8 cellular contexts compared by ENCODE assay signal in genomic region chr17:68511254-68511670, GRCh38. TPM values are rescaled to one million over a fixed set of nuclear protein-coding genes. Genes with fewer than 3 reads are reported as not detected.
DNase-seq lines count a peak whose midpoint lies in the region; ATAC-seq and TF ChIP-seq lines count a peak whose summit lies in the region.

No MANE protein-coding gene starts in this region.

- peak; percentile 23 to 34 for TF ChIP-seq RAD21 in liver (IDR thresholded peaks at IDR 0.05)

- DNase-seq in AG04449 (ENCODE audit: low read depth, low spot score) (no peak), HFFc6 (no peak), tibial artery (no peak), NOMO-1 treated with dmso at 0.1 percent for 144 hours (lab: John Stamatoyannopoulos, UW; ENCODE audit: unreplicated experiment) (no peak), NCI-H526 (lab: John Stamatoyannopoulos, UW) (no peak)

- H3K27me3 Mint-ChIP-seq in HFFc6 (ENCODE audit: insufficient read depth), result peaks cover 3% of the 10 kb centered on the region; the same call in 1 of the 2 replicates

- ATAC-seq in GM21526 (IDR thresholded peaks at IDR 0.05; ENCODE audit: low FRiP score, unreplicated experiment), result no peak

- POLR2A ChIA-PET in AG04449 (lab: Yijun Ruan, JAX), result no interaction called here

- H3K36me3 Mint-ChIP-seq in HFFc6 (ENCODE audit: low read depth), result peaks cover 22% of the 10 kb centered on the region

- 16% methylated on average over 10 of the region's 10 CpGs for WGBS in liver

- H3K36me3 ChIP-seq in liver (ENCODE audit: control insufficient read depth in 4 of 4, insufficient read depth in 3 of 4, low read depth in 1 of 4, low read length in 3 of 4), result peaks cover 0 to 10% (median 1%) of the 10 kb centered on the region in 4 donors
- H3K36me3 ChIP-seq in tibial artery, result peaks cover 0 to 6% (median 4%) of the 10 kb centered on the region in 3 donors

- peak overlapping the region; percentile 87 for H3K4me3 ChIP-seq in AG04449 (ENCODE audit: low read depth, low read length)
- peak overlapping the region; percentile 61 to 95 (median 92) for H3K4me3 ChIP-seq in liver (ENCODE audit: low read depth in 1 of 3, low read length in 3 of 3)
- peak overlapping the region; percentile 77 to 81 for H3K4me3 ChIP-seq in tibial artery

- peak overlapping the region in 1 of 2 donors; percentile 74 for H3K9ac ChIP-seq in liver (ENCODE audit: low read depth in 1 of 2, low read length in 2 of 2)

- no peaks in the 10 kb centered on the region for H3K9me3 Mint-ChIP-seq in HFFc6

- intact Hi-C loops in tibial artery (cut with DNase I; ENCODE audit: low total_unique reads), result loop anchor here (5.0 kb wide), 1 partner anchor 54 kb away; the partner anchor contains the start of gene WIPI1

- H3K27ac Mint-ChIP-seq in HFFc6, result peak overlapping the region; percentile 94

- no peaks in the 10 kb centered on the region for H3K9me3 ChIP-seq in liver (ENCODE audit: control insufficient read depth in 4 of 4, low read length in 3 of 4)
- no peaks in the 10 kb centered on the region for H3K9me3 ChIP-seq in tibial artery

- H3K4me3 Mint-ChIP-seq in HFFc6, result peak overlapping the region; percentile 95

- peaks cover 1 to 32% (median 15%) of the 10 kb centered on the region in 4 donors for H3K4me1 ChIP-seq in liver (ENCODE audit: control insufficient read depth in 4 of 4, insufficient read depth in 4 of 4, low read length in 3 of 4)
- peaks cover 0 to 33% (median 20%) of the 10 kb centered on the region in 4 donors for H3K4me1 ChIP-seq in tibial artery

- H3K27ac ChIP-seq in angular gyrus (ENCODE audit: low read depth, low read length) (peak overlapping the region; percentile 99), liver (ENCODE audit: low read depth in 1 of 2, low read length in 2 of 2) (peak overlapping the region; percentile 85 to 100), tibial artery (peak overlapping the region; percentile 94 to 97)

- CTCF ChIA-PET in AG04449 (lab: Yijun Ruan, JAX), result interaction anchor here (0.9 to 1.0 kb wide), 2 partner anchors 9 to 14 kb away, joined by 3 read pairs; no protein-coding TSS in a partner anchor

- H3K27me3 ChIP-seq in liver (ENCODE audit: control insufficient read depth in 4 of 4, insufficient read depth in 4 of 4, low read length in 3 of 4) (no peaks in the 10 kb centered on the region), tibial artery (no peaks in the 10 kb centered on the region)

- H3K4me1 Mint-ChIP-seq in HFFc6 (ENCODE audit: low read depth), result peaks cover 44% of the 10 kb centered on the region

- peak; percentile 4 for TF ChIP-seq CTCF in AG04449 (IDR thresholded peaks at IDR 0.05; ENCODE audit: insufficient read depth, low read length, missing control alignments)
- TF ChIP-seq CTCF in HFFc6 (IDR thresholded peaks at IDR 0.05), result peak; percentile 35; the same call in 1 of the 2 replicates
- TF ChIP-seq CTCF in liver (IDR thresholded peaks at IDR 0.05; ENCODE audit: low read depth, low read length, missing input control), result no peak
- TF ChIP-seq CTCF in tibial artery (IDR thresholded peaks at IDR 0.05), result no peak

TF ChIP-seq in liver, 16 proteins besides CTCF, POLR2A, EP300 and RAD21:
- TF ChIP-seq ZBTB33 (IDR thresholded peaks at IDR 0.05) (no peak), EGR1 (IDR thresholded peaks at IDR 0.05; ENCODE audit: low read depth in 2 of 2) (no peak), MAX (IDR thresholded peaks at IDR 0.05) (no peak), ATF3 (IDR thresholded peaks at IDR 0.05) (no peak), HNF4G (IDR thresholded peaks at IDR 0.05) (peak; percentile 62), NR2F2 (IDR thresholded peaks at IDR 0.05) (no peak), FOXA1 (IDR thresholded peaks at IDR 0.05) (no peak), GABPA (IDR thresholded peaks at IDR 0.05 in 1 of 2, conservative IDR thresholded peaks at IDR 0.05 in 1 of 2) (no peak), FOXA2 (IDR thresholded peaks at IDR 0.05) (no peak), HNF4A (conservative IDR thresholded peaks at IDR 0.05) (peak; percentile 55 to 87), YY1 (IDR thresholded peaks at IDR 0.05) (peak; percentile 42), REST (IDR thresholded peaks at IDR 0.05) (peak; percentile 12), JUND (IDR thresholded peaks at IDR 0.05) (no peak), RXRA (IDR thresholded peaks at IDR 0.05) (peak in 1 of 2 donors; percentile 32), SP1 (IDR thresholded peaks at IDR 0.05) (peak; percentile 35), TAF1 (conservative IDR thresholded peaks at IDR 0.05) (no peak)

RNA-seq across cellular contexts. Expression of gene PRKAR1A, which starts 1.0 kb away (rescaled TPM):
- 100 to 1,000 TPM; 265 to 302 (median 292) TPM for total RNA-seq in HFFc6 (2021; fragmentation: NEBNext Ultra II Directional; extraction: Animal tissue kit (Norgen Biotek cat#: 25700))
- 100 to 1,000 TPM; 117 to 118 TPM for total RNA-seq in liver
- polyA plus RNA-seq in liver, result 10 to 100 TPM; 55.6 to 91.2 TPM

RNA-seq across cellular contexts. Expression of gene WIPI1, which starts 54.0 kb away (rescaled TPM):
- 10 to 100 TPM; 62.6 to 90.9 (median 84.9) TPM for total RNA-seq in HFFc6 (2021; fragmentation: NEBNext Ultra II Directional; extraction: Animal tissue kit (Norgen Biotek cat#: 25700))
- 10 to 100 TPM; 37.9 to 48.6 TPM for total RNA-seq in liver
- 10 to 100 TPM; 21.1 to 21.7 TPM for polyA plus RNA-seq in liver

Comparison
In these comparisons a context has a peak if more than half of its experiments do, and no peak if none do; other contexts are left out.
1. CTCF ChIP-seq: peak in AG04449 (single experiment) and HFFc6 (single experiment); none in liver (single experiment) and tibial artery (0 of 2).
2. Peak in every context shown above with its lines, with median percentiles within 50 percentile points of each other: H3K4me3 ChIP-seq and H3K27ac ChIP-seq.